In the genomic region with DNA sequence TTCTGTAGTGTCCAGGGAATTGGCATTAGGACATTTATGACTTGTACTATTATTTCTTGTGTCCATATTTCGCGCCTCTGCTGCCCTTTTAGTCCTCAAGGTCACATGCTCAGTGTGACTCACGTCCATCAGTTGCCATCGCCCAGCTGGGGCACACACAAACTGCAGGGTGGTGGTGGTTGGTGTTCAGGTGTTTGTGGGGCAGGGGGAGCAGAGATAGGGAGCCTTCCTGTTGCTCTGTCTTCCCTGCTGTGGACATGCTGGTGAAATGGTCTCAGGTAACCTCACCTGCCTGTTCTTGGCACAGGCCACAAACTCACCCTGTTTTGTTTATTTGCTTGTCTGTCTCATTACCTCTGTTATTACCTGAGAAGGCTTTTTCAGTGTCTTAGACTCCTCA, we compare ENCODE assay signal across 14 cellular contexts. TPM values are rescaled to one million over a fixed set of nuclear protein-coding genes. Genes with fewer than 3 reads are reported as not detected.
DNase-seq lines count a peak whose midpoint lies in the region; ATAC-seq and TF ChIP-seq lines count a peak whose summit lies in the region.
"Had no signal": no experiment of that assay in that cellular context is flagged by ENCODE, and none has a peak within 500 bp of the region (broad histone marks: within the 10 kb centered on the region; RNA-seq: fewer than 3 reads in every experiment).

No MANE protein-coding gene starts in this region.

- peak overlapping the region; percentile 96 for H3K27ac Mint-ChIP-seq in HFFc6
- H3K27ac Mint-ChIP-seq in activated CD4-positive, alpha-beta memory T cell treated with anti-CD3 and anti-CD28 coated beads, Interleukin-2, amount 10 ng/mL, durations not matched to agents 7 days and 5 days, result peak overlapping the region; percentile 70

- DNase-seq in AG08395 (ENCODE audit: low spot score) (peak; percentile 26), HFFc6 (peak; percentile 23), iris pigment epithelial cell (ENCODE audit: low read depth) (peak; percentile 30), DMS53 treated with DMSO at 0.1 percent for 48 hours (lab: John Stamatoyannopoulos, UW; ENCODE audit: unreplicated experiment) (no peak), posterior cingulate gyrus (no peak)
- DNase-seq in activated CD4-positive, alpha-beta memory T cell treated with anti-CD3 and anti-CD28 coated beads, Interleukin-2, amount 10 ng/mL, durations not matched to agents 7 days and 5 days, result no peak
- no peak for DNase-seq in stimulated activated CD4-positive, alpha-beta T cell treated with anti-CD3 and anti-CD28 coated beads, Interleukin-1b, Interleukin-23, amount 100 ng/mL, for 48 hours
- DNase-seq: activated CD4-positive, alpha-beta T cell treated with anti-CD3 and anti-CD28 coated beads for 4 hours; CD8-positive, alpha-beta memory T cell; NCI-H1694; SHP77 treated with DMSO at 0.1 percent for 48 hours had no signal

- H3K27me3 Mint-ChIP-seq in HFFc6 (ENCODE audit: insufficient read depth), result peaks cover 2% of the 10 kb centered on the region
- H3K27me3 Mint-ChIP-seq in activated CD4-positive, alpha-beta memory T cell treated with anti-CD3 and anti-CD28 coated beads, Interleukin-2, amount 10 ng/mL, durations not matched to agents 7 days and 5 days, result no peaks in the 10 kb centered on the region
- H3K27me3 Mint-ChIP-seq: CD8-positive, alpha-beta memory T cell had no signal

- no peak for ATAC-seq in GM18858 (IDR thresholded peaks at IDR 0.05; ENCODE audit: unreplicated experiment)

- peak overlapping the region; percentile 78 for H3K4me3 Mint-ChIP-seq in HFFc6
- no peak overlapping the region for H3K4me3 Mint-ChIP-seq in activated CD4-positive, alpha-beta memory T cell treated with anti-CD3 and anti-CD28 coated beads, Interleukin-2, amount 10 ng/mL, durations not matched to agents 7 days and 5 days
- H3K4me3 Mint-ChIP-seq: neural crest cell had no signal

- intact Hi-C loops in posterior cingulate gyrus (cut with DNase I), result no loop called here

- CTCF ChIA-PET in activated CD4-positive, alpha-beta memory T cell treated with anti-CD3 and anti-CD28 coated beads, Interleukin-2, amount 10 ng/mL, durations not matched to agents 7 days and 5 days (lab: Charles Lee), result interaction anchor here (0.7 kb wide), 1 partner anchor 335 kb away, joined by 4 read pairs; no protein-coding TSS in a partner anchor

- no peak for TF ChIP-seq CTCF in HFFc6 (IDR thresholded peaks at IDR 0.05)

- peaks cover 8% of the 10 kb centered on the region; the same call in 1 of the 2 replicates for H3K36me3 Mint-ChIP-seq in HFFc6 (ENCODE audit: low read depth)
- peaks cover 60% of the 10 kb centered on the region for H3K36me3 Mint-ChIP-seq in activated CD4-positive, alpha-beta memory T cell treated with anti-CD3 and anti-CD28 coated beads, Interleukin-2, amount 10 ng/mL, durations not matched to agents 7 days and 5 days (ENCODE audit: low read depth)

- POLR2A ChIA-PET in activated CD4-positive, alpha-beta memory T cell treated with anti-CD3 and anti-CD28 coated beads, Interleukin-2, amount 10 ng/mL, durations not matched to agents 7 days and 5 days (lab: Charles Lee), result interaction anchor here (1.7 kb wide), 1 partner anchor 63 kb away, joined by 4 read pairs; no protein-coding TSS in a partner anchor

- no peaks in the 10 kb centered on the region for H3K9me3 Mint-ChIP-seq in HFFc6
- no peaks in the 10 kb centered on the region for H3K9me3 Mint-ChIP-seq in activated CD4-positive, alpha-beta memory T cell treated with anti-CD3 and anti-CD28 coated beads, Interleukin-2, amount 10 ng/mL, durations not matched to agents 7 days and 5 days
- H3K9me3 Mint-ChIP-seq: CD8-positive, alpha-beta memory T cell; neural crest cell had no signal

- H3K4me1 Mint-ChIP-seq in HFFc6 (ENCODE audit: low read depth), result peaks cover 29% of the 10 kb centered on the region
- H3K4me1 Mint-ChIP-seq in activated CD4-positive, alpha-beta memory T cell treated with anti-CD3 and anti-CD28 coated beads, Interleukin-2, amount 10 ng/mL, durations not matched to agents 7 days and 5 days, result peaks cover 17% of the 10 kb centered on the region

RNA-seq across cellular contexts. Expression of gene PRR12, which starts 22.4 kb away (rescaled TPM):
- total RNA-seq in HFFc6 (2021; fragmentation: NEBNext Ultra II Directional; extraction: Animal tissue kit (Norgen Biotek cat#: 25700)), result 10 to 100 TPM; 23.3 to 26.2 (median 24.3) TPM
- total RNA-seq in activated CD4-positive, alpha-beta memory T cell treated with anti-CD3 and anti-CD28 coated beads, Interleukin-2, amount 10 ng/mL, durations not matched to agents 7 days and 5 days, result 10 to 100 TPM; 33.0 to 36.2 TPM

RNA-seq across cellular contexts. Expression of gene RRAS, which starts 26.6 kb away (rescaled TPM):
- 100 to 1,000 TPM; 130 to 162 (median 133) TPM for total RNA-seq in HFFc6 (2021; fragmentation: NEBNext Ultra II Directional; extraction: Animal tissue kit (Norgen Biotek cat#: 25700))
- 10 to 100 TPM; 17.8 to 18.1 TPM for total RNA-seq in activated CD4-positive, alpha-beta memory T cell treated with anti-CD3 and anti-CD28 coated beads, Interleukin-2, amount 10 ng/mL, durations not matched to agents 7 days and 5 days

RNA-seq across cellular contexts. Expression of gene SCAF1, which starts 28.6 kb away (rescaled TPM):
- 100 to 1,000 TPM; 112 to 134 (median 121) TPM for total RNA-seq in HFFc6 (2021; fragmentation: NEBNext Ultra II Directional; extraction: Animal tissue kit (Norgen Biotek cat#: 25700))
- 10 to 100 TPM; 65.3 to 66.4 TPM for total RNA-seq in activated CD4-positive, alpha-beta memory T cell treated with anti-CD3 and anti-CD28 coated beads, Interleukin-2, amount 10 ng/mL, durations not matched to agents 7 days and 5 days

RNA-seq across cellular contexts. Expression of gene PRRG2, which starts 32.3 kb away (rescaled TPM):
- under 1 TPM; 0.33 to 0.69 (median 0.42) TPM for total RNA-seq in HFFc6 (2021; fragmentation: NEBNext Ultra II Directional; extraction: Animal tissue kit (Norgen Biotek cat#: 25700))
- 1 to 10 TPM; 1.0 to 1.1 TPM for total RNA-seq in activated CD4-positive, alpha-beta memory T cell treated with anti-CD3 and anti-CD28 coated beads, Interleukin-2, amount 10 ng/mL, durations not matched to agents 7 days and 5 days
- total RNA-seq: ascending aorta had no signal

RNA-seq across cellular contexts. Expression of gene NOSIP, which starts 33.0 kb away (rescaled TPM):
- total RNA-seq in HFFc6 (2021; fragmentation: NEBNext Ultra II Directional; extraction: Animal tissue kit (Norgen Biotek cat#: 25700)), result 10 to 100 TPM; 66.0 to 79.7 (median 72.4) TPM
- 100 to 1,000 TPM; 162 to 163 TPM for total RNA-seq in activated CD4-positive, alpha-beta memory T cell treated with anti-CD3 and anti-CD28 coated beads, Interleukin-2, amount 10 ng/mL, durations not matched to agents 7 days and 5 days

Comparison
In these comparisons a context has a peak if more than half of its experiments do, and no peak if none do; other contexts are left out.
1. DNase-seq: peak in AG08395 (single experiment), HFFc6 (single experiment) and iris pigment epithelial cell (single experiment); none in activated CD4-positive, alpha-beta memory T cell treated with anti-CD3 and anti-CD28 coated beads, Interleukin-2, amount 10 ng/mL, durations not matched to agents 7 days and 5 days (single experiment), DMS53 treated with DMSO at 0.1 percent for 48 hours (single experiment), stimulated activated CD4-positive, alpha-beta T cell treated with anti-CD3 and anti-CD28 coated beads, Interleukin-1b, Interleukin-23, amount 100 ng/mL, for 48 hours (single experiment) and posterior cingulate gyrus (0 of 10).
2. RNA of gene RRAS, which starts 26.6 kb away (total RNA-seq): 130 to 162 TPM in HFFc6; 17.8 to 18.1 TPM in activated CD4-positive, alpha-beta memory T cell treated with anti-CD3 and anti-CD28 coated beads, Interleukin-2, amount 10 ng/mL, durations not matched to agents 7 days and 5 days; every median in the first group is over 4 times any median in the second.